ENCODE assay signal across 18 cellular contexts in genomic region chr2:120905298-120905697, GRCh38.
"Had no signal": no experiment of that assay in that cellular context is flagged by ENCODE, and none has a peak within 500 bp of the region (broad histone marks: within the 10 kb centered on the region; RNA-seq: fewer than 3 reads in every experiment).

No MANE protein-coding gene starts in this region.

- H3K9me3 ChIP-seq: adrenal gland, heart right ventricle, psoas muscle had no signal

- DNase-seq: activated CD4-positive, alpha-beta T cell treated with anti-CD3 and anti-CD28 coated beads, Interleukin-2, amount 10 ng/mL, durations not matched to agents 7 days and 5 days; activated CD4-positive, CD25-positive, alpha-beta regulatory T cell; activated CD8-positive, alpha-beta memory T cell treated with anti-CD3 and anti-CD28 coated beads for 24 hours; activated naive CD4-positive, alpha-beta T cell treated with anti-CD3 and anti-CD28 coated beads, Interleukin-2, amount 10 ng/mL, durations not matched to agents 7 days and 5 days; adrenal gland; cerebellar nuclear complex; foreskin melanocyte; heart right ventricle; islet precursor cell; left ventricle myocardium superior; naive thymus-derived CD4-positive, alpha-beta T cell; SHP77; stimulated activated CD4-positive, alpha-beta T cell treated with anti-CD3 and anti-CD28 coated beads, Interleukin-4, amount 100 ng/mL, for 1 hour; stimulated activated CD8-positive, alpha-beta memory T cell treated with anti-CD3 and anti-CD28 coated beads, Interleukin-4, amount 100 ng/mL, for 48 hours had no signal

- H3K27me3 Mint-ChIP-seq: activated CD4-positive, alpha-beta T cell treated with anti-CD3 and anti-CD28 coated beads, Interleukin-2, amount 10 ng/mL, durations not matched to agents 7 days and 5 days; stimulated activated naive CD8-positive, alpha-beta T cell treated with anti-CD3 and anti-CD28 coated beads, Interleukin-15, Interleukin-2, amounts not matched to agents 100 ng/mL and 50 ng/mL, for 24 hours had no signal

- H3K27ac Mint-ChIP-seq: activated CD4-positive, alpha-beta T cell treated with anti-CD3 and anti-CD28 coated beads, Interleukin-2, amount 10 ng/mL, durations not matched to agents 7 days and 5 days; activated naive CD4-positive, alpha-beta T cell treated with anti-CD3 and anti-CD28 coated beads, Interleukin-2, amount 10 ng/mL, durations not matched to agents 7 days and 5 days; activated T-helper 17 cell treated with anti-CD3 and anti-CD28 coated beads, Interleukin-2, amount 50 U/mL, for 72 hours; naive thymus-derived CD4-positive, alpha-beta T cell; stimulated activated naive CD8-positive, alpha-beta T cell treated with anti-CD3 and anti-CD28 coated beads, Interleukin-15, Interleukin-2, amounts not matched to agents 100 ng/mL and 50 ng/mL, for 24 hours; T-helper 1 cell treated with Interleukin-12 subunit alpha and Interleukin-12 subunit beta and Interleukin-4 antibody, amounts not matched to agents 30 μg/mL and 1 μg/mL, for 36 hours had no signal

- H3K9me3 Mint-ChIP-seq: activated CD4-positive, alpha-beta T cell treated with anti-CD3 and anti-CD28 coated beads, Interleukin-2, amount 10 ng/mL, durations not matched to agents 7 days and 5 days; activated naive CD4-positive, alpha-beta T cell treated with anti-CD3 and anti-CD28 coated beads, Interleukin-2, amount 10 ng/mL, durations not matched to agents 7 days and 5 days; activated T-helper 17 cell treated with anti-CD3 and anti-CD28 coated beads, Interleukin-2, amount 50 U/mL, for 72 hours; stimulated activated naive CD8-positive, alpha-beta T cell treated with anti-CD3 and anti-CD28 coated beads, Interleukin-15, Interleukin-2, amounts not matched to agents 100 ng/mL and 50 ng/mL, for 24 hours; T-helper 1 cell treated with Interleukin-12 subunit alpha and Interleukin-12 subunit beta and Interleukin-4 antibody, amounts not matched to agents 30 μg/mL and 1 μg/mL, for 36 hours had no signal

- H3K4me3 ChIP-seq: adrenal gland, heart right ventricle, psoas muscle had no signal

- H3K36me3 ChIP-seq: adrenal gland, heart right ventricle had no signal

- H3K27ac ChIP-seq: heart right ventricle, psoas muscle had no signal

- ATAC-seq: activated T-helper 17 cell treated with anti-CD3 and anti-CD28 coated beads, Interleukin-2, amount 50 U/mL, for 72 hours had no signal

- H3K4me1 ChIP-seq: psoas muscle had no signal

- H3K27me3 ChIP-seq: adrenal gland, heart right ventricle had no signal

- H3K4me3 Mint-ChIP-seq: activated CD4-positive, alpha-beta T cell treated with anti-CD3 and anti-CD28 coated beads, Interleukin-2, amount 10 ng/mL, durations not matched to agents 7 days and 5 days; activated naive CD4-positive, alpha-beta T cell treated with anti-CD3 and anti-CD28 coated beads, Interleukin-2, amount 10 ng/mL, durations not matched to agents 7 days and 5 days; activated T-helper 17 cell treated with anti-CD3 and anti-CD28 coated beads, Interleukin-2, amount 50 U/mL, for 72 hours; naive thymus-derived CD4-positive, alpha-beta T cell; stimulated activated naive CD8-positive, alpha-beta T cell treated with anti-CD3 and anti-CD28 coated beads, Interleukin-15, Interleukin-2, amounts not matched to agents 100 ng/mL and 50 ng/mL, for 24 hours; T-helper 1 cell treated with Interleukin-12 subunit alpha and Interleukin-12 subunit beta and Interleukin-4 antibody, amounts not matched to agents 30 μg/mL and 1 μg/mL, for 36 hours had no signal

- H3K4me1 Mint-ChIP-seq: activated CD4-positive, alpha-beta T cell treated with anti-CD3 and anti-CD28 coated beads, Interleukin-2, amount 10 ng/mL, durations not matched to agents 7 days and 5 days; activated naive CD4-positive, alpha-beta T cell treated with anti-CD3 and anti-CD28 coated beads, Interleukin-2, amount 10 ng/mL, durations not matched to agents 7 days and 5 days; activated T-helper 17 cell treated with anti-CD3 and anti-CD28 coated beads, Interleukin-2, amount 50 U/mL, for 72 hours; naive thymus-derived CD4-positive, alpha-beta T cell had no signal

- H3K36me3 Mint-ChIP-seq: activated naive CD4-positive, alpha-beta T cell treated with anti-CD3 and anti-CD28 coated beads, Interleukin-2, amount 10 ng/mL, durations not matched to agents 7 days and 5 days; naive thymus-derived CD4-positive, alpha-beta T cell had no signal
